In genomic region chr11:837990-838307, GRCh38 we compare ENCODE assay signal across 1 cellular context.
TF ChIP-seq lines count a peak whose summit lies in the region.

No MANE protein-coding gene starts in this region.

TF ChIP-seq in HCT116, 20 proteins besides CTCF, POLR2A, EP300 and RAD21 (continued from another document):
- TF ChIP-seq REST (IDR thresholded peaks at IDR 0.05; ENCODE audit: low read depth), result no peak
- no peak for TF ChIP-seq EZH2 (IDR thresholded peaks at IDR 0.05)
TF ChIP-seq in HCT116: peak in this region for 0.
